In genomic region chr3:57918123-57918837, GRCh38 we compare ENCODE assay signal across 18 cellular contexts.
A peak's percentile ranks its signal among the peaks of the same experiment; 100 is the strongest.
DNase-seq lines count a peak whose midpoint lies in the region; ATAC-seq and TF ChIP-seq lines count a peak whose summit lies in the region.
"Had no signal": no experiment of that assay in that cellular context is flagged by ENCODE, and none has a peak within 500 bp of the region (broad histone marks: within the 10 kb centered on the region; RNA-seq: fewer than 3 reads in every experiment).

No MANE protein-coding gene starts in this region.

- H3K4me1 ChIP-seq in SJSA1 (replicated peaks) (peaks cover 25% of the 10 kb centered on the region), psoas muscle (peaks cover 7% of the 10 kb centered on the region)

- H3K9me3 ChIP-seq in SJSA1 (replicated peaks) (no peaks in the 10 kb centered on the region), psoas muscle (no peaks in the 10 kb centered on the region)
- H3K9me3 ChIP-seq: left ventricle myocardium inferior, ovary had no signal

- no peak overlapping the region for H3K4me3 ChIP-seq in SJSA1
- H3K4me3 ChIP-seq in psoas muscle, result no peak overlapping the region
- H3K4me3 ChIP-seq: left ventricle myocardium inferior, ovary had no signal

- intact Hi-C loops in psoas muscle (cut with DNase I), result no loop called here

- H3K36me3 ChIP-seq in SJSA1 (peaks cover 23% of the 10 kb centered on the region), psoas muscle (ENCODE audit: insufficient read depth in 1 of 2, low read depth in 1 of 2) (peaks cover 0 to 100% of the 10 kb centered on the region in 2 donors)
- H3K36me3 ChIP-seq: ovary had no signal

- DNase-seq in AG20443 (ENCODE audit: low spot score), result peak; percentile 77
- DNase-seq in SJSA1 (ENCODE audit: low read depth in 1 of 2, low spot score in 2 of 2), result peak; percentile 56 to 83
- peak; percentile 95 for DNase-seq in fibroblast of gingiva (ENCODE audit: low read depth)
- no peak for DNase-seq in psoas muscle
- no peak for DNase-seq in NCI-H2029 (lab: John Stamatoyannopoulos, UW)
- no peak for DNase-seq in NCI-H748 treated with DMSO at 0.1 percent for 48 hours (lab: John Stamatoyannopoulos, UW)
- no peak for DNase-seq in NCI-H1092 treated with DMSO at 0.1 percent for 48 hours (lab: John Stamatoyannopoulos, UW)
- DNase-seq: activated CD4-positive, alpha-beta memory T cell treated with anti-CD3 and anti-CD28 coated beads, Interleukin-2, amount 10 ng/mL, durations not matched to agents 7 days and 5 days; head of caudate nucleus; left ventricle myocardium inferior; MM.1S; NCI-H226; ovary; RPMI8226; stimulated activated CD4-positive, alpha-beta T cell treated with anti-CD3 and anti-CD28 coated beads, Interleukin-2, amount 100 ng/mL, for 24 hours; T-helper 9 cell had no signal

- TF ChIP-seq CTCF in psoas muscle (IDR thresholded peaks at IDR 0.05), result no peak

- H3K27me3 ChIP-seq in SJSA1 (replicated peaks), result no peaks in the 10 kb centered on the region
- H3K27me3 ChIP-seq in psoas muscle (ENCODE audit: insufficient read depth in 3 of 3, low read length in 2 of 3), result no peaks in the 10 kb centered on the region
- H3K27me3 ChIP-seq: ovary had no signal

- WGBS in psoas muscle, 3 donors, result 52 to 87% (median 85%) methylated on average over 2 of the region's 2 CpGs

- ATAC-seq in psoas muscle (peak; percentile 38 to 63 (median 46)), GM19324 (IDR thresholded peaks at IDR 0.05; ENCODE audit: low FRiP score, unreplicated experiment) (no peak)
- ATAC-seq: stimulated activated memory B cell treated with anti-CD40 and anti-IgM and Interleukin-4, amounts not matched to agents 10 μg/mL and 1 μg/mL and 100 μg/mL, for 72 hours had no signal

- H3K27ac ChIP-seq in SJSA1 (peak overlapping the region; percentile 82), psoas muscle (peak overlapping the region; percentile 7)
- H3K27ac ChIP-seq: ovary had no signal

Comparison
In these comparisons a context has a peak if more than half of its experiments do, and no peak if none do; other contexts are left out.
1. DNase-seq: peak in AG20443 (single experiment), SJSA1 (2 of 2) and fibroblast of gingiva (single experiment); none in psoas muscle (0 of 2), NCI-H2029 (single experiment), NCI-H748 treated with DMSO at 0.1 percent for 48 hours (single experiment) and NCI-H1092 treated with DMSO at 0.1 percent for 48 hours (single experiment).